In genomic region chr16:27802664-27803450, GRCh38 we compare ENCODE assay signal across 25 cellular contexts.
DNase-seq lines count a peak whose midpoint lies in the region; ATAC-seq, FAIRE-seq and TF ChIP-seq lines count a peak whose summit lies in the region.
"Had no signal": no experiment of that assay in that cellular context is flagged by ENCODE, and none has a peak within 500 bp of the region (broad histone marks: within the 10 kb centered on the region; RNA-seq: fewer than 3 reads in every experiment).

No MANE protein-coding gene starts in this region.

- no peak overlapping the region for H3K18ac ChIP-seq in H1 (ENCODE audit: extremely low read depth, low read length)

- peak overlapping the region; percentile 10; the same call in 1 of the 2 replicates for H2BK15ac ChIP-seq in H1 (ENCODE audit: low read length)

- no TSS peak for BruUV-seq in PC-9 (replicated peaks; lab: Mats Ljungman, UMichigan)

- ATAC-seq in WTC11 (no peak), left ventricle myocardium superior (no peak)
- ATAC-seq: A549; CD8-positive, alpha-beta T cell; GM12878 had no signal

- no peak overlapping the region for H3K4me3 Mint-ChIP-seq in activated CD4-positive, alpha-beta T cell treated with anti-CD3 and anti-CD28 coated beads, Interleukin-2, amount 10 ng/mL, durations not matched to agents 7 days and 5 days
- no peak overlapping the region for H3K4me3 Mint-ChIP-seq in WTC11
- H3K4me3 Mint-ChIP-seq in nephron progenitor cell = no peak overlapping the region
- H3K4me3 Mint-ChIP-seq: B cell; CD4-positive, alpha-beta T cell; CD8-positive, alpha-beta T cell had no signal

- CTCF ChIA-PET in activated CD4-positive, alpha-beta T cell treated with anti-CD3 and anti-CD28 coated beads, Interleukin-2, amount 10 ng/mL, durations not matched to agents 7 days and 5 days (lab: Charles Lee) = interaction anchor here (1.0 kb wide), 1 partner anchor 674 kb away, joined by 3 read pairs; no protein-coding TSS in a partner anchor
- CTCF ChIA-PET in WTC11 (lab: Charles Lee) = interaction anchor here (0.5 to 1.5 kb wide), 5 partner anchors 23 to 160 kb away, joined by 3 to 6 read pairs (median 3); no protein-coding TSS in a partner anchor
- CTCF ChIA-PET in H1 (lab: Charles Lee; ENCODE audit: partially characterized antibody) = interaction anchor here (1.2 to 3.0 kb wide), 5 partner anchors 9 to 72 kb away, joined by 3 to 11 read pairs (median 3); no protein-coding TSS in a partner anchor
- CTCF ChIA-PET in PC-9 (lab: Charles Lee) = no interaction called here

- H3K27ac ChIP-seq in H1 (ENCODE audit: low read depth, low read length) (no peak overlapping the region), PC-9 (no peak overlapping the region)
- H3K27ac ChIP-seq: 22Rv1; A549; BLaER1 treated with 17β-estradiol and CSF1 and Interleukin-3, amounts not matched to agents 10 nM and 100 nM; C4-2B had no signal

- peaks cover 9% of the 10 kb centered on the region for H3K27me3 Mint-ChIP-seq in activated CD4-positive, alpha-beta T cell treated with anti-CD3 and anti-CD28 coated beads, Interleukin-2, amount 10 ng/mL, durations not matched to agents 7 days and 5 days
- H3K27me3 Mint-ChIP-seq in WTC11 (ENCODE audit: low read depth) (no peaks in the 10 kb centered on the region), nephron progenitor cell (ENCODE audit: low read depth, poor library complexity) (peaks cover 37% of the 10 kb centered on the region)

- no peak for FAIRE-seq in H1 (lab: Jason Lieb, UNC)
- FAIRE-seq: A549, D721Med, GM12878, GM12892, GM18507 had no signal

- DNase-seq in activated CD4-positive, alpha-beta T cell treated with anti-CD3 and anti-CD28 coated beads, Interleukin-2, amount 10 ng/mL, durations not matched to agents 7 days and 5 days = no peak
- DNase-seq in activated CD4-positive, alpha-beta T cell treated with anti-CD3 and anti-CD28 coated beads, Interleukin-2, amount 50 U/mL, for 4 hours = no peak
- DNase-seq in WTC11 (ENCODE audit: low spot score) (no peak), H1 (ENCODE audit: low read depth in 1 of 2, low spot score in 2 of 2) (no peak), nephron progenitor cell (no peak), left ventricle myocardium superior (no peak), DMS79 treated with DMSO at 0.1 percent for 48 hours (lab: John Stamatoyannopoulos, UW) (no peak), PC-9 (no peak)
- DNase-seq: AML-193; Caco-2; Calu3; CD4-positive, alpha-beta T cell; CD8-positive, alpha-beta T cell; DND-41; EL; GDM1 had no signal

- no peak for TF ChIP-seq POLR2A in H1 (IDR thresholded peaks at IDR 0.05; ENCODE audit: control extremely low read depth in 1 of 2, low read depth in 2 of 2, low read length in 2 of 2)

- H3K79me2 ChIP-seq in H1 (ENCODE audit: control insufficient read depth in 1 of 2, insufficient read depth in 2 of 2, low read length in 2 of 2) = no peaks in the 10 kb centered on the region
- H3K79me2 ChIP-seq in PC-9 (ENCODE audit: low read depth) = no peaks in the 10 kb centered on the region

- no peak overlapping the region for H2AK5ac ChIP-seq in H1 (ENCODE audit: low read depth, low read length)

- H2AFZ ChIP-seq in H1 (ENCODE audit: low read length) (no peak overlapping the region), PC-9 (no peak overlapping the region)

- H3K9me2 ChIP-seq in PC-9 (ENCODE audit: insufficient read depth) = no peaks in the 10 kb centered on the region

- no peak overlapping the region for H3K4ac ChIP-seq in H1 (replicated peaks; ENCODE audit: insufficient read length, low read depth, low read length)

- no peak overlapping the region for H3K23ac ChIP-seq in H1 (ENCODE audit: insufficient read length)

- H4K5ac ChIP-seq in H1 (ENCODE audit: insufficient read length, low read depth, low read length) = no peak overlapping the region

- no peaks in the 10 kb centered on the region for H3K9me3 ChIP-seq in H1 (ENCODE audit: insufficient read depth in 2 of 2, low read depth in 1 of 2, low read length in 1 of 2)
- H3K9me3 ChIP-seq in PC-9 (ENCODE audit: insufficient read depth, low read depth) = no peaks in the 10 kb centered on the region
- H3K9me3 ChIP-seq: A549; BLaER1 treated with 17β-estradiol and CSF1 and Interleukin-3, amounts not matched to agents 10 nM and 100 nM; Caco-2 had no signal

- no peaks in the 10 kb centered on the region for H3K9me3 Mint-ChIP-seq in activated CD4-positive, alpha-beta T cell treated with anti-CD3 and anti-CD28 coated beads, Interleukin-2, amount 10 ng/mL, durations not matched to agents 7 days and 5 days
- H3K9me3 Mint-ChIP-seq in WTC11 = no peaks in the 10 kb centered on the region
- no peaks in the 10 kb centered on the region for H3K9me3 Mint-ChIP-seq in nephron progenitor cell
- H3K9me3 Mint-ChIP-seq: CD4-positive, alpha-beta T cell; CD8-positive, alpha-beta T cell had no signal

- H3K4me1 ChIP-seq in H1 (replicated peaks in 1 of 4; ENCODE audit: control insufficient read depth in 3 of 4, insufficient read depth in 4 of 4, low read length in 3 of 4) = peaks cover 0 to 4% (median 1%) of the 10 kb centered on the region in 4 experiments; a peak in 5 of 7 replicates
- no peaks in the 10 kb centered on the region for H3K4me1 ChIP-seq in PC-9 (replicated peaks; ENCODE audit: insufficient read depth)
- H3K4me1 ChIP-seq: A549, Caco-2 had no signal

- H3K27me3 ChIP-seq in H1 (replicated peaks in 1 of 4; ENCODE audit: control insufficient read depth in 3 of 4, extremely low read depth in 1 of 4, insufficient read depth in 3 of 4, low read length in 3 of 4) = no peaks in the 10 kb centered on the region; a peak in 1 of 7 replicates
- peaks cover 84% of the 10 kb centered on the region for H3K27me3 ChIP-seq in PC-9 (ENCODE audit: insufficient read depth, low read depth)
- H3K27me3 ChIP-seq: BLaER1 treated with 17β-estradiol and CSF1 and Interleukin-3, amounts not matched to agents 10 nM and 100 nM had no signal

- H2BK12ac ChIP-seq in H1 (ENCODE audit: low read depth, low read length) = no peak overlapping the region

- no peak for TF ChIP-seq EP300 in H1 (IDR thresholded peaks at IDR 0.05; ENCODE audit: borderline replicate concordance in 1 of 2, low read depth in 2 of 2, low read length in 2 of 2)

- no peaks in the 10 kb centered on the region for H3F3A ChIP-seq in PC-9 (ENCODE audit: insufficient read depth, low read depth)

- H3K14ac ChIP-seq in H1 (ENCODE audit: insufficient read length) = no peak overlapping the region

- H3K4me2 ChIP-seq in H1 (ENCODE audit: insufficient read depth in 1 of 2, low read depth in 2 of 2, low read length in 2 of 2) (no peak overlapping the region), PC-9 (no peak overlapping the region)
- H3K4me2 ChIP-seq: A549; BLaER1 treated with 17β-estradiol and CSF1 and Interleukin-3, amounts not matched to agents 10 nM and 100 nM had no signal

- peaks cover 8% of the 10 kb centered on the region for H3K4me1 Mint-ChIP-seq in activated CD4-positive, alpha-beta T cell treated with anti-CD3 and anti-CD28 coated beads, Interleukin-2, amount 10 ng/mL, durations not matched to agents 7 days and 5 days
- peaks cover 10% of the 10 kb centered on the region for H3K4me1 Mint-ChIP-seq in WTC11
- peaks cover 10% of the 10 kb centered on the region for H3K4me1 Mint-ChIP-seq in nephron progenitor cell
- H3K4me1 Mint-ChIP-seq: B cell had no signal

- POLR2A ChIA-PET in activated CD4-positive, alpha-beta T cell treated with anti-CD3 and anti-CD28 coated beads, Interleukin-2, amount 10 ng/mL, durations not matched to agents 7 days and 5 days (lab: Charles Lee) = no interaction called here
- POLR2A ChIA-PET in WTC11 (lab: Charles Lee) = no interaction called here
- POLR2A ChIA-PET in H1 (lab: Charles Lee; ENCODE audit: partially characterized antibody) = no interaction called here
- POLR2A ChIA-PET in PC-9 (lab: Charles Lee; ENCODE audit: unreplicated experiment) = interaction anchor here (0.7 kb wide), 1 partner anchor 19 kb away, joined by 11 read pairs; no protein-coding TSS in a partner anchor

- H3K4me3 ChIP-seq in H1 (ENCODE audit: extremely low read depth in 1 of 4, insufficient read depth in 2 of 4, low read depth in 3 of 4, low read length in 4 of 4) (no peak overlapping the region), PC-9 (no peak overlapping the region)
- H3K4me3 ChIP-seq: A549; BLaER1 treated with 17β-estradiol and CSF1 and Interleukin-3, amounts not matched to agents 10 nM and 100 nM; GM12878 had no signal

- no peak overlapping the region for H4K8ac ChIP-seq in H1 (ENCODE audit: extremely low read depth, insufficient read depth, low read length)

- no peak overlapping the region for H2BK5ac ChIP-seq in H1 (ENCODE audit: low read depth, low read length)

- no peak overlapping the region for H2BK120ac ChIP-seq in H1 (replicated peaks; ENCODE audit: low read depth, low read length)

- H4K20me1 ChIP-seq in H1 (replicated peaks in 1 of 2; ENCODE audit: control insufficient read depth in 1 of 2, insufficient read depth in 2 of 2, low read length in 2 of 2) (no peaks in the 10 kb centered on the region), PC-9 (ENCODE audit: insufficient read depth) (no peaks in the 10 kb centered on the region)

- no peak for TF ChIP-seq CTCF in WTC11 (IDR thresholded peaks at IDR 0.05)
- no peak for TF ChIP-seq CTCF in H1 (IDR thresholded peaks at IDR 0.05; ENCODE audit: control extremely low read depth in 1 of 3, insufficient read depth in 1 of 3, low read depth in 1 of 3, low read length in 3 of 3)
- TF ChIP-seq CTCF in nephron progenitor cell (IDR thresholded peaks at IDR 0.05) = no peak
- TF ChIP-seq CTCF in PC-9 (conservative IDR thresholded peaks at IDR 0.05) = no peak

- H4K91ac ChIP-seq in H1 (replicated peaks; ENCODE audit: insufficient read length, low read length) = no peak overlapping the region

- no peak for TF ChIP-seq RAD21 in H1 (IDR thresholded peaks at IDR 0.05 in 1 of 2, conservative IDR thresholded peaks at IDR 0.05 in 1 of 2; ENCODE audit: low read depth in 2 of 2, low read length in 2 of 2)

- no peaks in the 10 kb centered on the region for H3K79me1 ChIP-seq in H1 (ENCODE audit: low read depth, low read length)

- 84% methylated on average over 9 of the region's 12 CpGs; no CpG with 5 or more reads in 1 of the 2 experiments for WGBS in H1 (ENCODE audit: extremely low coverage in 1 of 2, insufficient coverage in 1 of 2, insufficient read length in 1 of 2, insufficient replicate concordance in 2 of 2, low coverage in 1 of 2, low lambda C conversion rate in 2 of 2, missing lambda C conversion rate in 1 of 2), 2 experiments

- H2BK20ac ChIP-seq in H1 (ENCODE audit: low read length) = no peak overlapping the region

- no peaks in the 10 kb centered on the region for H3K36me3 Mint-ChIP-seq in activated CD4-positive, alpha-beta T cell treated with anti-CD3 and anti-CD28 coated beads, Interleukin-2, amount 10 ng/mL, durations not matched to agents 7 days and 5 days (ENCODE audit: low read depth)
- H3K36me3 Mint-ChIP-seq in WTC11 (no peaks in the 10 kb centered on the region), nephron progenitor cell (ENCODE audit: low read depth) (no peaks in the 10 kb centered on the region)
- H3K36me3 Mint-ChIP-seq: CD8-positive, alpha-beta T cell had no signal

- H3K9ac ChIP-seq in H1 (replicated peaks in 1 of 4; ENCODE audit: extremely low read depth in 1 of 4, low read depth in 3 of 4, low read length in 3 of 4) = no peak overlapping the region
- H3K9ac ChIP-seq: BLaER1 treated with 17β-estradiol and CSF1 and Interleukin-3, amounts not matched to agents 10 nM and 100 nM had no signal

- H3K36me3 ChIP-seq in H1 (ENCODE audit: control insufficient read depth in 2 of 4, insufficient read depth in 4 of 4, low read length in 3 of 4) = no peaks in the 10 kb centered on the region
- no peaks in the 10 kb centered on the region for H3K36me3 ChIP-seq in PC-9 (ENCODE audit: low read depth)
- H3K36me3 ChIP-seq: BLaER1 treated with 17β-estradiol and CSF1 and Interleukin-3, amounts not matched to agents 10 nM and 100 nM had no signal

- intact Hi-C loops in left ventricle myocardium superior (cut with micrococcal nuclease) (no loop called here), PC-9 (cut with micrococcal nuclease; ENCODE audit: unreplicated experiment) (no loop called here)

- no peak overlapping the region for H3K56ac ChIP-seq in H1 (replicated peaks; ENCODE audit: insufficient read length, low read depth, low read length)

- peaks cover 6% of the 10 kb centered on the region for H3K23me2 ChIP-seq in H1 (ENCODE audit: low read depth, low read length)

- peak overlapping the region; percentile 23 for H3K27ac Mint-ChIP-seq in activated CD4-positive, alpha-beta T cell treated with anti-CD3 and anti-CD28 coated beads, Interleukin-2, amount 10 ng/mL, durations not matched to agents 7 days and 5 days
- no peak overlapping the region for H3K27ac Mint-ChIP-seq in WTC11
- peak overlapping the region; percentile 76 for H3K27ac Mint-ChIP-seq in nephron progenitor cell
- H3K27ac Mint-ChIP-seq: B cell; CD4-positive, alpha-beta T cell; CD8-positive, alpha-beta T cell had no signal
